In genomic region chr16:49020436-49020835, GRCh38 we compare ENCODE assay signal across 18 cellular contexts.
"Had no signal": no experiment of that assay in that cellular context is flagged by ENCODE, and none has a peak within 500 bp of the region (broad histone marks: within the 10 kb centered on the region; RNA-seq: fewer than 3 reads in every experiment).

No MANE protein-coding gene starts in this region.

- H3K4me1 Mint-ChIP-seq: activated naive CD4-positive, alpha-beta T cell treated with anti-CD3 and anti-CD28 coated beads, Interleukin-2, amount 50 U/mL, for 24 hours; naive B cell; stimulated activated naive CD8-positive, alpha-beta T cell treated with anti-CD3 and anti-CD28 coated beads, Interleukin-15, amount 100 ng/mL, for 72 hours had no signal

- H3K27ac ChIP-seq: ascending aorta, epithelial cell of prostate, prostate gland, skin epidermis, upper lobe of left lung, WERI-Rb-1 had no signal

- H3K4me1 ChIP-seq: ascending aorta, prostate gland, upper lobe of left lung had no signal

- H3K27ac Mint-ChIP-seq: activated naive CD4-positive, alpha-beta T cell treated with anti-CD3 and anti-CD28 coated beads, Interleukin-2, amount 50 U/mL, for 24 hours; effector memory CD8-positive, alpha-beta T cell; stimulated activated naive CD8-positive, alpha-beta T cell treated with anti-CD3 and anti-CD28 coated beads, Interleukin-15, amount 100 ng/mL, for 72 hours had no signal

- H3K27me3 ChIP-seq: ascending aorta, upper lobe of left lung had no signal

- H3K9me3 Mint-ChIP-seq: activated naive CD4-positive, alpha-beta T cell treated with anti-CD3 and anti-CD28 coated beads, Interleukin-2, amount 50 U/mL, for 24 hours; stimulated activated naive CD8-positive, alpha-beta T cell treated with anti-CD3 and anti-CD28 coated beads, Interleukin-15, amount 100 ng/mL, for 72 hours had no signal

- H3K4me3 Mint-ChIP-seq: activated naive CD4-positive, alpha-beta T cell treated with anti-CD3 and anti-CD28 coated beads, Interleukin-2, amount 50 U/mL, for 24 hours; effector memory CD8-positive, alpha-beta T cell; naive B cell; stimulated activated naive CD8-positive, alpha-beta T cell treated with anti-CD3 and anti-CD28 coated beads, Interleukin-15, amount 100 ng/mL, for 72 hours had no signal

- FAIRE-seq: kidney had no signal

- ATAC-seq: effector memory CD8-positive, alpha-beta T cell; left lobe of liver; right cardiac atrium; stimulated activated naive CD8-positive, alpha-beta T cell treated with anti-CD3 and anti-CD28 coated beads, Interleukin-15, amount 100 ng/mL, for 72 hours had no signal

- H3K36me3 ChIP-seq: ascending aorta, prostate gland, upper lobe of left lung, WERI-Rb-1 had no signal

- H3K27me3 Mint-ChIP-seq: activated naive CD4-positive, alpha-beta T cell treated with anti-CD3 and anti-CD28 coated beads, Interleukin-2, amount 50 U/mL, for 24 hours had no signal

- H3K9me3 ChIP-seq: ascending aorta, prostate gland, upper lobe of left lung had no signal

- H3K4me3 ChIP-seq: ascending aorta, prostate gland, skin epidermis, upper lobe of left lung had no signal

- DNase-seq: activated CD4-positive, alpha-beta T cell treated with anti-CD3 and anti-CD28 coated beads, Interleukin-2, amount 50 U/mL, for 4 hours; activated gamma-delta T cell; effector memory CD8-positive, alpha-beta T cell; foreskin melanocyte; kidney; naive B cell; right cardiac atrium; stimulated activated CD4-positive, alpha-beta T cell treated with anti-CD3 and anti-CD28 coated beads, Interleukin-15, amount 100 ng/mL, for 24 hours; stimulated activated CD4-positive, alpha-beta T cell treated with anti-CD3 and anti-CD28 coated beads, Interleukin-2, amount 100 ng/mL, for 48 hours; stimulated activated naive CD8-positive, alpha-beta T cell treated with anti-CD3 and anti-CD28 coated beads, Interleukin-15, amount 100 ng/mL, for 72 hours; upper lobe of left lung had no signal

- H3K36me3 Mint-ChIP-seq: activated naive CD4-positive, alpha-beta T cell treated with anti-CD3 and anti-CD28 coated beads, Interleukin-2, amount 50 U/mL, for 24 hours; naive B cell had no signal
